Comparison of ENCODE assay signal across 12 cellular contexts in the genomic region with DNA sequence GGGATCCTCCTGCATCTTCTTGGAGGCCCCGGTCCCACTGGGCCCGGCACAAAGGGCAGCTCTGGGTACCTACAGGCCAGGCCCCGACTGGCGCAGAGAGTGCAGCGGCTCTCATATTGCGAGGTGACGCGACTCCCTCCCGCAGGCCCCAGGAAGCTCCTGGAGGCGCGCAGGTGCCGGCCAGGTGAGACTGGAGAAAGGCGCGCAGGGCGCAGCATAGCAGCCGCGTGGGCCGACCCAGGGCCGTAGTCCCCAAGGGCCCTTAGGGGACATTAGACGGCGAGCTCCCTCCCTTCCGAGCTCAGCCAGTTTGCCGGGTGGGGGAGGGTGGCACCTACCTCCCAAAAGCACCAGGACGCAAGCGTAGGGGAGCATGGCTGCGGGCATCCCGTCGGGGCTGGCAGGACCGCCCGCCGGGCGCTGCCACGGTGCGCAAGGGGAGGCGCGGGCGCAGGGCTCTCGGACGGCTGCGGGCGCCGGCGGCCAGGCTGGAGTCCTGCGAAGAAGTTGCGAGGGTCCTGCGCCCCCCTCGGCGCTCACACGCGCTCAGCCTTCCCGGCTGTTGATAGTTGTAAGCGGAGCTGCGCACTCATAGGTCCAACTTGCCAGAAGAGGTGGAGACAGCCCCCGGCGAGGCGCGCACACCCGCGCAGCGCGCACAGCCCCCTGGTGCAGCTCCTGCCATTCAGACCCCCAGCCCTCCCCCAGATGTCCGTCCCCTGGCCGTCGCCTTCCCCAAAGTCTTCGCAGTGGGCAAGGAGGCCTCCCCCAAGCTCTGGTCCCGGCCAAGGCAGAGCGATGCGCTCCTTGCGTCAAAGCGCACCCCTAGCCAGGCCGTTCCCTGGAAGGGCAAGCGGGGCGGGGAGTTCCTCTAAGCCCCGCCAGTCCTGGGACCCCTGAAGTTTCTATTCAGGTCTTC. TPM values are rescaled to one million over a fixed set of nuclear protein-coding genes. Genes with fewer than 3 reads are reported as not detected.
DNase-seq lines count a peak whose midpoint lies in the region; ATAC-seq and TF ChIP-seq lines count a peak whose summit lies in the region.
"Had no signal": no experiment of that assay in that cellular context is flagged by ENCODE, and none has a peak within 500 bp of the region (broad histone marks: within the 10 kb centered on the region; RNA-seq: fewer than 3 reads in every experiment).

No MANE protein-coding gene starts in this region.

- H3K4me3 ChIP-seq in brain microvascular endothelial cell (ENCODE audit: low read depth, low read length) (peak overlapping the region; percentile 66), right cardiac atrium (ENCODE audit: low read length) (no peak overlapping the region), retinal pigment epithelial cell (ENCODE audit: low read length) (peak overlapping the region; percentile 44)

- 5% methylated on average over 74 of the region's 74 CpGs for WGBS in right cardiac atrium

- ATAC-seq in right cardiac atrium (peak; percentile 15 to 30), GM21825 (IDR thresholded peaks at IDR 0.05; ENCODE audit: unreplicated experiment) (no peak)
- no peak for ATAC-seq in activated CD8-positive, alpha-beta T cell treated with anti-CD3 and anti-CD28 coated beads, Interleukin-2, amount 10 ng/mL, durations not matched to agents 7 days and 5 days

- peaks cover 33% of the 10 kb centered on the region for H3K27me3 Mint-ChIP-seq in activated CD8-positive, alpha-beta T cell treated with anti-CD3 and anti-CD28 coated beads, Interleukin-2, amount 10 ng/mL, durations not matched to agents 7 days and 5 days (ENCODE audit: low read depth)

- H3K9me3 Mint-ChIP-seq in activated CD8-positive, alpha-beta T cell treated with anti-CD3 and anti-CD28 coated beads, Interleukin-2, amount 10 ng/mL, durations not matched to agents 7 days and 5 days (ENCODE audit: insufficient read depth) = no peaks in the 10 kb centered on the region

- no peak overlapping the region for H3K4me3 Mint-ChIP-seq in activated CD8-positive, alpha-beta T cell treated with anti-CD3 and anti-CD28 coated beads, Interleukin-2, amount 10 ng/mL, durations not matched to agents 7 days and 5 days

- no peaks in the 10 kb centered on the region for H3K4me1 Mint-ChIP-seq in activated CD8-positive, alpha-beta T cell treated with anti-CD3 and anti-CD28 coated beads, Interleukin-2, amount 10 ng/mL, durations not matched to agents 7 days and 5 days (ENCODE audit: low read depth)

- H3K36me3 ChIP-seq in brain microvascular endothelial cell (replicated peaks) = no peaks in the 10 kb centered on the region

- CTCF ChIA-PET in activated CD8-positive, alpha-beta T cell treated with anti-CD3 and anti-CD28 coated beads, Interleukin-2, amount 10 ng/mL, durations not matched to agents 7 days and 5 days (lab: Charles Lee) = no interaction called here

- POLR2A ChIA-PET in activated CD8-positive, alpha-beta T cell treated with anti-CD3 and anti-CD28 coated beads, Interleukin-2, amount 10 ng/mL, durations not matched to agents 7 days and 5 days (lab: Charles Lee) = no interaction called here

- no peaks in the 10 kb centered on the region for H3K4me1 ChIP-seq in right cardiac atrium (ENCODE audit: control insufficient read depth, insufficient read depth, low read length)

- in situ Hi-C loops in brain microvascular endothelial cell (cut with HindIII; ENCODE audit: low pct_ligation_motif_present, low sequenced_read_pairs) = no loop called here

- H3K27ac ChIP-seq in brain microvascular endothelial cell = no peak overlapping the region
- no peak overlapping the region for H3K27ac ChIP-seq in right cardiac atrium (ENCODE audit: low read length)

- H3K27me3 ChIP-seq in brain microvascular endothelial cell (replicated peaks) = peaks cover 39% of the 10 kb centered on the region
- H3K27me3 ChIP-seq in right cardiac atrium (ENCODE audit: control insufficient read depth, insufficient read depth) = no peaks in the 10 kb centered on the region

- TF ChIP-seq CTCF in brain microvascular endothelial cell (IDR thresholded peaks at IDR 0.05; ENCODE audit: low read depth, low read length, missing control alignments) (no peak), retinal pigment epithelial cell (conservative IDR thresholded peaks at IDR 0.05; ENCODE audit: low read depth, low read length) (no peak)

- DNase-seq in GM03348 (ENCODE audit: low spot score) (peak; percentile 39), brain microvascular endothelial cell (no peak), right cardiac atrium (no peak), retinal pigment epithelial cell (ENCODE audit: low read depth) (no peak), glomerular visceral epithelial cell (ENCODE audit: extremely low spot score) (no peak), UCSD-AML1 (lab: John Stamatoyannopoulos, UW; ENCODE audit: unreplicated experiment) (no peak)
- DNase-seq in activated CD8-positive, alpha-beta T cell treated with anti-CD3 and anti-CD28 coated beads, Interleukin-2, amount 10 ng/mL, durations not matched to agents 7 days and 5 days = no peak
- DNase-seq: COR-L47; NCI-H345; stimulated activated CD4-positive, alpha-beta T cell treated with anti-CD3 and anti-CD28 coated beads, Interleukin-4, amount 100 ng/mL, for 1 hour had no signal

- H3K36me3 Mint-ChIP-seq in activated CD8-positive, alpha-beta T cell treated with anti-CD3 and anti-CD28 coated beads, Interleukin-2, amount 10 ng/mL, durations not matched to agents 7 days and 5 days (ENCODE audit: low read depth) = no peaks in the 10 kb centered on the region

- intact Hi-C loops in right cardiac atrium (cut with DNase I) = loop anchor here in 1 of 4 donors (10.0 kb wide), 1 partner anchor 60 kb away; no protein-coding TSS in a partner anchor

- no peaks in the 10 kb centered on the region for H3K9me3 ChIP-seq in right cardiac atrium (ENCODE audit: control insufficient read depth, low read length)

- H3K27ac Mint-ChIP-seq in activated CD8-positive, alpha-beta T cell treated with anti-CD3 and anti-CD28 coated beads, Interleukin-2, amount 10 ng/mL, durations not matched to agents 7 days and 5 days = no peak overlapping the region

RNA-seq across cellular contexts. Expression of gene APCDD1L, which starts 0.6 kb away (rescaled TPM):
- total RNA-seq in right cardiac atrium = 1 to 10 TPM in 3 of 4 donors, under 1 TPM in 1; 0.65 to 4.3 (median 1.6) TPM
- 0.14 TPM for polyA plus RNA-seq in right cardiac atrium
- total RNA-seq in activated CD8-positive, alpha-beta T cell treated with anti-CD3 and anti-CD28 coated beads, Interleukin-2, amount 10 ng/mL, durations not matched to agents 7 days and 5 days = not detected
- total RNA-seq: mononuclear cell had no signal

Comparison
In these comparisons a context has a peak if more than half of its experiments do, and no peak if none do; other contexts are left out.
1. ATAC-seq: peak in right cardiac atrium (2 of 2); none in activated CD8-positive, alpha-beta T cell treated with anti-CD3 and anti-CD28 coated beads, Interleukin-2, amount 10 ng/mL, durations not matched to agents 7 days and 5 days (single experiment) and GM21825 (single experiment).